ENCODE assay signal across 24 cellular contexts in the genomic region with DNA sequence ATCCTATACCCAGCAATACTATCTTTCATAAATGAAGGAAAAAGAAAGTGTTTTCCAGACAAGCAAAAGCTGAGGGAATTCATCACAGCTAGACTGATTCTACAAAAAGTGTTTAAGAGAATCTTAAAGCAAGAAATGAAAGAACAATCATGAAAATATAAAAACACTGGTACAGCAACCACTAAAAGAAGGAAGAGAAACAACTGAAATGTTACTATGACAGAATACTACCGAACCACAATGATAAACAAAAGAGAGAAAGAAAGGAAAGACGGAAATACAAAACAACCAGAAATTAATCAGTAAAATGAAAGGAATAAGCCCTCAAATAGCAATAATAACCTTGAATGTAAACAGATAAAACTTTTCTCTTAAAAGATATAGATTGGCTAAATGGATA.
"Had no signal": no experiment of that assay in that cellular context is flagged by ENCODE, and none has a peak within 500 bp of the region (broad histone marks: within the 10 kb centered on the region; RNA-seq: fewer than 3 reads in every experiment).

No MANE protein-coding gene starts in this region.

- H3K4me3 Mint-ChIP-seq: activated B cell treated with CpG ODN at 0.5 μM for 24 hours; activated CD4-positive, alpha-beta T cell treated with anti-CD3 and anti-CD28 coated beads, Interleukin-2, amount 10 ng/mL, durations not matched to agents 24 days and 14 days; activated CD8-positive, alpha-beta memory T cell treated with anti-CD3 and anti-CD28 coated beads, Interleukin-2, amount 10 ng/mL, durations not matched to agents 7 days and 5 days; activated naive CD4-positive, alpha-beta T cell treated with anti-CD3 and anti-CD28 coated beads for 36 hours; activated naive CD8-positive, alpha-beta T cell treated with anti-CD3 and anti-CD28 coated beads for 36 hours; activated T-cell treated with anti-CD3 and anti-CD28 coated beads, Interleukin-2, amount 50 U/mL, for 24 hours; activated T-helper 1 cell treated with anti-CD3 and anti-CD28 coated beads, Interleukin-12 subunit alpha, Interleukin-12 subunit beta, Interleukin-2, Interleukin-4 antibody, amounts not matched to agents 30 ng/mL and 10 ng/mL and 1 ng/mL, durations not matched to agents 14 hours and 24 hours and 36 hours; T-cell had no signal

- H3K27me3 Mint-ChIP-seq: activated B cell treated with CpG ODN at 0.5 μM for 24 hours; activated CD4-positive, alpha-beta T cell treated with anti-CD3 and anti-CD28 coated beads, Interleukin-2, amount 10 ng/mL, durations not matched to agents 24 days and 14 days; activated CD8-positive, alpha-beta memory T cell treated with anti-CD3 and anti-CD28 coated beads, Interleukin-2, amount 10 ng/mL, durations not matched to agents 7 days and 5 days; activated naive CD8-positive, alpha-beta T cell treated with anti-CD3 and anti-CD28 coated beads for 36 hours had no signal

- FAIRE-seq: TTC549 had no signal

- H3K9me3 Mint-ChIP-seq: activated B cell treated with CpG ODN at 0.5 μM for 24 hours; activated CD4-positive, alpha-beta T cell treated with anti-CD3 and anti-CD28 coated beads, Interleukin-2, amount 10 ng/mL, durations not matched to agents 24 days and 14 days; activated naive CD4-positive, alpha-beta T cell treated with anti-CD3 and anti-CD28 coated beads for 36 hours; activated T-cell treated with anti-CD3 and anti-CD28 coated beads, Interleukin-2, amount 50 U/mL, for 24 hours; T-cell had no signal

- H3K27ac Mint-ChIP-seq: activated B cell treated with CpG ODN at 0.5 μM for 24 hours; activated CD4-positive, alpha-beta T cell treated with anti-CD3 and anti-CD28 coated beads, Interleukin-2, amount 10 ng/mL, durations not matched to agents 24 days and 14 days; activated CD8-positive, alpha-beta memory T cell treated with anti-CD3 and anti-CD28 coated beads, Interleukin-2, amount 10 ng/mL, durations not matched to agents 7 days and 5 days; activated naive CD4-positive, alpha-beta T cell treated with anti-CD3 and anti-CD28 coated beads for 36 hours; activated naive CD8-positive, alpha-beta T cell treated with anti-CD3 and anti-CD28 coated beads for 36 hours; activated T-cell treated with anti-CD3 and anti-CD28 coated beads, Interleukin-2, amount 50 U/mL, for 24 hours; activated T-helper 1 cell treated with anti-CD3 and anti-CD28 coated beads, Interleukin-12 subunit alpha, Interleukin-12 subunit beta, Interleukin-2, Interleukin-4 antibody, amounts not matched to agents 30 ng/mL and 10 ng/mL and 1 ng/mL, durations not matched to agents 14 hours and 24 hours and 36 hours; T-cell had no signal

- DNase-seq: activated B cell treated with CpG ODN at 0.5 μM for 24 hours; activated CD4-positive, alpha-beta T cell treated with anti-CD3 and anti-CD28 coated beads for 1 hour; activated CD4-positive, alpha-beta T cell treated with anti-CD3 and anti-CD28 coated beads, Interleukin-2, amount 10 ng/mL, durations not matched to agents 24 days and 14 days; activated CD4-positive, alpha-beta T cell treated with anti-CD3 and anti-CD28 coated beads, Interleukin-2, amount 50 U/mL, for 48 hours; activated CD8-positive, alpha-beta memory T cell treated with anti-CD3 and anti-CD28 coated beads, Interleukin-2, amount 10 ng/mL, durations not matched to agents 7 days and 5 days; activated effector memory CD4-positive, alpha-beta T cell treated with Interleukin-2 at 50 U/mL for 16 hours; activated naive CD4-positive, alpha-beta T cell treated with anti-CD3 and anti-CD28 coated beads for 36 hours; activated naive CD8-positive, alpha-beta T cell treated with anti-CD3 and anti-CD28 coated beads for 36 hours; activated T-cell treated with anti-CD3 and anti-CD28 coated beads, Interleukin-2, amount 50 U/mL, for 24 hours; cerebellar nuclear complex; Kasumi-1; NCI-H1092 treated with DMSO at 0.1 percent for 48 hours; NCI-H1417 treated with DMSO at 0.1 percent for 48 hours; NCI-H1694; NCI-H2029 treated with DMSO at 0.1 percent for 48 hours; NCI-H510A treated with DMSO at 0.1 percent for 48 hours; NCI-H69; NK-92 treated with Interleukin-12 subunit alpha and Interleukin-12 subunit beta, amount 100 ng/mL, for 24 hours; SIG-M5; T-cell; T-helper 2 cell; T1000 had no signal

- ATAC-seq: activated CD8-positive, alpha-beta memory T cell treated with anti-CD3 and anti-CD28 coated beads, Interleukin-2, amount 10 ng/mL, durations not matched to agents 7 days and 5 days; T-cell had no signal
